8 cellular contexts compared by ENCODE assay signal in the genomic region with DNA sequence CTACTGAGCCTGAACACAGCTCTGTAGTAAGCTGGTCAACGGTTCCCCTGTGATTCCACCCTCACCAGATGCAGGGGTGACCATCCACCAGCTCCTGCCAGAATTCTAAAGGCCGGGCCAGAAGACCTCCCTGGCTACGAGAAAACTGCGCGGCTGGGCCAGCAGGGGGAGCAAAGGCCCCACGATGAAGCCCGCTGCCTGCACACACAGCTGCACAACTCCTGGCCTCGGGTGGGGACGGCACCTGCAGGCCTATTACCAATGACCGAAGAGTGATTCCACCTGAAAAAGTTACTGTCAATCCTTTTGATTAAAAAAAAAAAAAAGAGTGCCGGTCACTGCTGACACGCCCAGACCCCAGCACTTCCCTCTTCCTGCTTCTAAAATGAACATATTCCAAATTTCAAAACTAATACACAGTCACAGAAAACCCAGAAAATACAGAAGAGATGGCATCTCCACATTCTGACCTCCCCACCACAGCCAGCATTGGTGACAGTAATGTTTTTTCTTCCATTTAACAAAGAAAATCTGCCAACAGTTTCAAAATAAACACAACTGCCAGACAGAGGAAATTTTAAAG. TPM values are rescaled to one million over a fixed set of nuclear protein-coding genes. Genes with fewer than 3 reads are reported as not detected.
DNase-seq lines count a peak whose midpoint lies in the region; ATAC-seq and TF ChIP-seq lines count a peak whose summit lies in the region.

No MANE protein-coding gene starts in this region.

- DNase-seq in NCI-H748 (lab: John Stamatoyannopoulos, UW; ENCODE audit: unreplicated experiment) (peak; percentile 18), NCI-H748 treated with DMSO at 0.1 percent for 48 hours (lab: John Stamatoyannopoulos, UW) (no peak), HUDEP-2 (lab: John Stamatoyannopoulos, UW; ENCODE audit: unreplicated experiment in 76 of 76) (peak in 47 of 76 experiments; percentile 7 to 58 (median 29)), T follicular helper cell (ENCODE audit: low read depth) (peak; percentile 33), adipocyte (ENCODE audit: low read depth) (peak; percentile 77), left ventricle myocardium inferior (peak; percentile 55), sciatic nerve (ENCODE audit: low spot score) (peak; percentile 78)

- H3K4me1 ChIP-seq in adipocyte (ENCODE audit: control insufficient read depth, insufficient read depth, low read length) (peaks cover 10% of the 10 kb centered on the region), left ventricle myocardium inferior (peaks cover 4% of the 10 kb centered on the region)

- H3K36me3 ChIP-seq in adipocyte (ENCODE audit: control insufficient read depth, insufficient read depth, low read length, severe bottlenecking) (peaks cover 20% of the 10 kb centered on the region), left ventricle myocardium inferior (peaks cover 31% of the 10 kb centered on the region)

- no peak overlapping the region for H3K27ac ChIP-seq in left ventricle myocardium inferior (replicated peaks)

- ATAC-seq in sciatic nerve: peak; percentile 93
- ATAC-seq in GM21423 (IDR thresholded peaks at IDR 0.05; ENCODE audit: unreplicated experiment): no peak

- intact Hi-C loops in left ventricle myocardium inferior (cut with micrococcal nuclease) (loop anchor here (2.0 kb wide), 1 partner anchor 300 kb away; no protein-coding TSS in a partner anchor), sciatic nerve (cut with DNase I) (loop anchor here (5.0 kb wide), 1 partner anchor 301 kb away; no protein-coding TSS in a partner anchor)

- no peaks in the 10 kb centered on the region for H3K9me3 ChIP-seq in adipocyte (ENCODE audit: control insufficient read depth, low read length)
- H3K9me3 ChIP-seq in left ventricle myocardium inferior (replicated peaks): no peaks in the 10 kb centered on the region

- H3K27me3 ChIP-seq in adipocyte (replicated peaks; ENCODE audit: control insufficient read depth, insufficient read depth, low read length) (no peaks in the 10 kb centered on the region), left ventricle myocardium inferior (ENCODE audit: low read depth) (no peaks in the 10 kb centered on the region)

- peak overlapping the region; percentile 60 for H3K9ac ChIP-seq in adipocyte (ENCODE audit: low read length)

- TF ChIP-seq CTCF in left ventricle myocardium inferior (IDR thresholded peaks at IDR 0.05; ENCODE audit: borderline replicate concordance): peak; percentile 87

- H3K4me3 ChIP-seq in adipocyte (ENCODE audit: low read length) (no peak overlapping the region), left ventricle myocardium inferior (no peak overlapping the region)

RNA-seq across cellular contexts. Expression of a gene that starts 49.8 kb away (rescaled TPM):
- total RNA-seq in left ventricle myocardium inferior: 0.11 TPM
- 0.09 TPM for total RNA-seq in sciatic nerve
